22 cellular contexts compared by ENCODE assay signal in the genomic region with DNA sequence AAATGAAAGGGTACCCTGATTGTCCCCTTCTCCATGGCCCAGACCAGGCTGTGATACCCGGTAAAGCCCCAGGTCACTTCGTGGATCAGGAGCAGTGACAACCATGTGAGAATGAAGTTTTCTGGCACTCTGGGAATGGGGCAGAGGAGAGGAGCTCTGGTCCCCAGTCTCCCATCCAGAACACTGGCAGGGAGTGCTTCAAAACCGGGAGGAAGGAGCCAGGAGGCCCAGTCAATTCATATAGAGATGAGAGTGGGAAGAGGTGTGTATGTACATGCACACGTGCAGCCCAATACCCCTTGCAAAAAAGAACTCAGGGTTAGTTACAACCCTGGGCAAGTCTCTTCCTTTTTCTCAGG.
"Had no signal": no experiment of that assay in that cellular context is flagged by ENCODE, and none has a peak within 500 bp of the region (broad histone marks: within the 10 kb centered on the region; RNA-seq: fewer than 3 reads in every experiment).

No MANE protein-coding gene starts in this region.

- H3K9me3 ChIP-seq: ascending aorta, colonic mucosa, left ventricle myocardium inferior, mucosa of descending colon, prostate gland, right atrium auricular region, suprapubic skin, transverse colon had no signal

- ATAC-seq: activated T-helper 17 cell treated with anti-CD3 and anti-CD28 coated beads, Interleukin-2, amount 50 U/mL, for 72 hours; mucosa of descending colon; stimulated activated naive CD8-positive, alpha-beta T cell treated with anti-CD3 and anti-CD28 coated beads, Interleukin-15, amount 100 ng/mL, for 72 hours had no signal

- H3K4me1 ChIP-seq: colonic mucosa, prostate gland had no signal

- H3K27ac ChIP-seq: ascending aorta, colonic mucosa, left ventricle myocardium inferior, prostate gland, right atrium auricular region, suprapubic skin, transverse colon had no signal

- H3K4me3 ChIP-seq: ascending aorta, colonic mucosa, left ventricle myocardium inferior, mucosa of descending colon, prostate gland, right atrium auricular region, skin epidermis, suprapubic skin, transverse colon had no signal

- H3K27me3 ChIP-seq: ascending aorta, colonic mucosa, right atrium auricular region, suprapubic skin, transverse colon had no signal

- DNase-seq: activated CD4-positive, alpha-beta memory T cell treated with anti-CD3 and anti-CD28 coated beads, Interleukin-2, amount 10 ng/mL, durations not matched to agents 7 days and 5 days; activated CD4-positive, alpha-beta T cell treated with anti-CD3 and anti-CD28 coated beads for 48 hours; activated CD4-positive, CD25-positive, alpha-beta regulatory T cell; activated naive CD4-positive, alpha-beta T cell treated with anti-CD3 and anti-CD28 coated beads, Interleukin-2, amount 10 ng/mL, durations not matched to agents 7 days and 5 days; activated T-cell treated with anti-CD3 and anti-CD28 coated beads, Interleukin-2, amount 50 U/mL, for 1 hour; colonic mucosa; erythroblast; head of caudate nucleus; left ventricle myocardium inferior; mammary epithelial cell; mucosa of descending colon; naive B cell; stimulated activated CD4-positive, alpha-beta T cell treated with anti-CD3 and anti-CD28 coated beads, Interleukin-15, amount 100 ng/mL, for 24 hours; stimulated activated CD4-positive, alpha-beta T cell treated with anti-CD3 and anti-CD28 coated beads, Interleukin-4, amount 100 ng/mL, for 1 hour; stimulated activated naive CD8-positive, alpha-beta T cell treated with anti-CD3 and anti-CD28 coated beads, Interleukin-15, amount 100 ng/mL, for 72 hours; transverse colon had no signal

- H3K36me3 ChIP-seq: ascending aorta, colonic mucosa, left ventricle myocardium inferior, prostate gland, right atrium auricular region, suprapubic skin, transverse colon had no signal
